ENCODE assay signal across 8 cellular contexts in the genomic region with DNA sequence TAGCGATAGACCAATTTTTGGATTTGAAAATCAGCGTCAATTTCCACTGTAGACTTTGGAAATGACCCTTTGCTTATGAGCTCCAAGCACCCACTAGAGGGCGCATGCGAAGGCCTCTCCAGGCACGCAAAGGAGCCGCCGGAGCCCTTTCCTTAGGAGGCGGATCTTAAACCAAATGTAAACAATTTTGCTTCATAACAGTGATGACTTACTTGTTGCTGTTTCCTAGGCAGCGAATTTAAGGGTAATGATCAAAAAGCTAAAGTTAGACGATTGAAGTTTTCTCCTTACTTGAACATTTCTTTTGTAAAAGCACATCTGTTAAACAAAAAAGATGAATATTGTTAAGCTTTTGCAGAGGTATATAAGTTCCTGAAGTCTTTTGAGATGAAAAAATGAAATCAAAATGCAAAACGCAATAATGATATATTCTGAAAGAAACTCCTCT. TPM values are rescaled to one million over a fixed set of nuclear protein-coding genes. Genes with fewer than 3 reads are reported as not detected.
DNase-seq lines count a peak whose midpoint lies in the region; ATAC-seq lines count a peak whose summit lies in the region.

No MANE protein-coding gene starts in this region.

- ATAC-seq in left cardiac atrium (peak; percentile 67 to 73), GM21367 (IDR thresholded peaks at IDR 0.05; ENCODE audit: unreplicated experiment) (no peak)

- H3K4me1 Mint-ChIP-seq in T-helper 2 cell treated with Interferon-gamma antibody and Interleukin-4, amounts not matched to agents 5 μg/mL and 100 μg/mL, for 36 hours (ENCODE audit: low read depth) = peaks cover 10% of the 10 kb centered on the region

- peaks cover 20% of the 10 kb centered on the region for H3K27me3 Mint-ChIP-seq in T-helper 2 cell treated with Interferon-gamma antibody and Interleukin-4, amounts not matched to agents 5 μg/mL and 100 μg/mL, for 36 hours (ENCODE audit: low read depth)

- H3K27ac Mint-ChIP-seq in T-helper 2 cell treated with Interferon-gamma antibody and Interleukin-4, amounts not matched to agents 5 μg/mL and 100 μg/mL, for 36 hours = no peak overlapping the region

- DNase-seq in DMS 273 (lab: John Stamatoyannopoulos, UW; ENCODE audit: unreplicated experiment) = peak; percentile 90
- no peak for DNase-seq in DMS 273 treated with DMSO at 0.1 percent for 48 hours (lab: John Stamatoyannopoulos, UW)
- DNase-seq in MV-4-11 (lab: John Stamatoyannopoulos, UW) = peak; percentile 50
- DNase-seq in T-helper 2 cell treated with Interferon-gamma antibody and Interleukin-4, amounts not matched to agents 5 μg/mL and 100 μg/mL, for 36 hours (ENCODE audit: low spot score) = peak; percentile 68
- peak; percentile 78 for DNase-seq in amniotic epithelial cell (ENCODE audit: low read depth)
- DNase-seq in left cardiac atrium = peak; percentile 81
- peak; percentile 58 for DNase-seq in retina

- H3K36me3 Mint-ChIP-seq in T-helper 2 cell treated with Interferon-gamma antibody and Interleukin-4, amounts not matched to agents 5 μg/mL and 100 μg/mL, for 36 hours (ENCODE audit: low read depth) = no peaks in the 10 kb centered on the region

- H3K9me3 Mint-ChIP-seq in T-helper 2 cell treated with Interferon-gamma antibody and Interleukin-4, amounts not matched to agents 5 μg/mL and 100 μg/mL, for 36 hours = no peaks in the 10 kb centered on the region

- no peak overlapping the region for H3K4me3 Mint-ChIP-seq in T-helper 2 cell treated with Interferon-gamma antibody and Interleukin-4, amounts not matched to agents 5 μg/mL and 100 μg/mL, for 36 hours

- intact Hi-C loops in left cardiac atrium (cut with DNase I) = loop anchor here in 1 of 2 donors (10.0 kb wide), 1 partner anchor 127 kb away; no protein-coding TSS in a partner anchor

RNA-seq across cellular contexts. Expression of gene EXOC2, which starts 29.2 kb away (rescaled TPM):
- 10 to 100 TPM; 13.3 to 14.8 TPM for total RNA-seq in left cardiac atrium
